Comparison of ENCODE assay signal across 28 cellular contexts in the genomic region with DNA sequence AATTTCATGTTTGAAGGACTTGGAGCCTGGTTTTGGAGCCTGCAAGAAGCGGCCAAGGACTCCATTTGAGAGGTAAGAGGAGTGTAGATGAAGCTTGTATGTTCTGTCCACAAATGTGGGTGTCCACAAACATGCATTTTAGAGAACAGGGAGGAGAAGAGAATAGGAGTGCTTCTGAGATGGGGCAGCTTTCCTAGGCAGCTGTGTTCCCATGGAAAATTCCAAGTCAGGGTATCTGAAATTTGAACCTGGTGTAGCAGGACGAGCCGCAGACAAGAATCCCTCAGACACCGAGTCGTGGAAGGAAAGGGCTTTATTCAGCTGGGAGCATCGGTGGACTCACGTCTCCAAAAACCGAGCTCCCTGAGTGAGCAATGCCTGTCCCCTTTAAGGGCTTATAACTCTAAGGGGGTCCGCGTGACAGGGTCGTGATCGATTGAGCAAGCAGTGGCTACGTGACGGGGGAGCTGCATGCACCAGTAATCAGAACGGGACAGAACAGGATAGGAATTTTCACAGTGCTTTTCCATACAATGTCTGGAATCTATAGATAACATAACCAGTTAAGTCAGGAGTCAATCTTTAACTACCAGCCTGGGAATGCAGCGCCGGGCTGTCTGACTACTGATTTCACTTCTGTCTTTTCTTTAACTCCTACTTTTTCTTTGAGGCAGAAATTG.
A peak's percentile ranks its signal among the peaks of the same experiment; 100 is the strongest.
DNase-seq lines count a peak whose midpoint lies in the region; ATAC-seq, FAIRE-seq and TF ChIP-seq lines count a peak whose summit lies in the region.
"Had no signal": no experiment of that assay in that cellular context is flagged by ENCODE, and none has a peak within 500 bp of the region (broad histone marks: within the 10 kb centered on the region; RNA-seq: fewer than 3 reads in every experiment).

No MANE protein-coding gene starts in this region.

- TF ChIP-seq CTCF in Calu3 (IDR thresholded peaks at IDR 0.05; ENCODE audit: unreplicated experiment) = no peak
- TF ChIP-seq CTCF in progenitor cell of endocrine pancreas (IDR thresholded peaks at IDR 0.05; ENCODE audit: unreplicated experiment) = no peak
- TF ChIP-seq CTCF in gastroesophageal sphincter (IDR thresholded peaks at IDR 0.05) = no peak

- TF ChIP-seq POLR2A in gastroesophageal sphincter (IDR thresholded peaks at IDR 0.05) = no peak

- H3K4me1 Mint-ChIP-seq in Calu3 (ENCODE audit: low read depth, unreplicated experiment) (peaks cover 57% of the 10 kb centered on the region), progenitor cell of endocrine pancreas (ENCODE audit: low read depth) (peaks cover 49% of the 10 kb centered on the region)
- H3K4me1 Mint-ChIP-seq in activated naive CD4-positive, alpha-beta T cell treated with anti-CD3 and anti-CD28 coated beads, Interleukin-2, amount 10 ng/mL, durations not matched to agents 7 days and 5 days = no peaks in the 10 kb centered on the region
- H3K4me1 Mint-ChIP-seq: activated naive CD8-positive, alpha-beta T cell treated with anti-CD3 and anti-CD28 coated beads for 36 hours had no signal

- peaks cover 11% of the 10 kb centered on the region for H3K36me3 Mint-ChIP-seq in Calu3 (ENCODE audit: insufficient read depth, unreplicated experiment)
- peaks cover 25% of the 10 kb centered on the region for H3K36me3 Mint-ChIP-seq in progenitor cell of endocrine pancreas (ENCODE audit: insufficient read depth)
- H3K36me3 Mint-ChIP-seq in activated naive CD4-positive, alpha-beta T cell treated with anti-CD3 and anti-CD28 coated beads, Interleukin-2, amount 10 ng/mL, durations not matched to agents 7 days and 5 days = no peaks in the 10 kb centered on the region
- H3K36me3 Mint-ChIP-seq: activated naive CD8-positive, alpha-beta T cell treated with anti-CD3 and anti-CD28 coated beads for 36 hours had no signal

- 69 to 72% methylated on average over 12 of the region's 17 CpGs for WGBS in gastroesophageal sphincter (ENCODE audit: low coverage in 1 of 2), 2 donors

- H3K27ac Mint-ChIP-seq in Calu3 (ENCODE audit: unreplicated experiment) (peak overlapping the region; percentile 71), progenitor cell of endocrine pancreas (peak overlapping the region; percentile 96)
- H3K27ac Mint-ChIP-seq in activated naive CD4-positive, alpha-beta T cell treated with anti-CD3 and anti-CD28 coated beads, Interleukin-2, amount 10 ng/mL, durations not matched to agents 7 days and 5 days = no peak overlapping the region
- H3K27ac Mint-ChIP-seq: activated naive CD8-positive, alpha-beta T cell treated with anti-CD3 and anti-CD28 coated beads for 36 hours had no signal

- no peak overlapping the region for H3K27ac ChIP-seq in gastroesophageal sphincter
- H3K27ac ChIP-seq: KMS-11, pancreas, right atrium auricular region had no signal

- CTCF ChIA-PET in Calu3 (lab: Charles Lee) = interaction anchor here (2.2 kb wide), 1 partner anchor 19 kb away, joined by 6 read pairs; no protein-coding TSS in a partner anchor
- CTCF ChIA-PET in activated naive CD4-positive, alpha-beta T cell treated with anti-CD3 and anti-CD28 coated beads, Interleukin-2, amount 10 ng/mL, durations not matched to agents 7 days and 5 days (lab: Charles Lee) = interaction anchor here (0.6 kb wide), 1 partner anchor 987 kb away, joined by 3 read pairs; no protein-coding TSS in a partner anchor

- FAIRE-seq in RCC 7860 (lab: Jason Lieb, UNC) = peak; percentile 89
- FAIRE-seq: GM12892, pancreas had no signal

- no peaks in the 10 kb centered on the region for H3K27me3 ChIP-seq in gastroesophageal sphincter
- H3K27me3 ChIP-seq: pancreas, right atrium auricular region had no signal

- peaks cover 5 to 28% (median 6%) of the 10 kb centered on the region in 3 donors for H3K4me1 ChIP-seq in gastroesophageal sphincter

- no TSS peak for BruUV-seq in Calu3 (replicated peaks; lab: Mats Ljungman, UMichigan)

- TF ChIP-seq EP300 in gastroesophageal sphincter (IDR thresholded peaks at IDR 0.05) = no peak

- peak; percentile 41 for DNase-seq in Calu3
- peak; percentile 86 for DNase-seq in RCC 7860 (ENCODE audit: low spot score)
- peak; percentile 29 for DNase-seq in kidney tubule cell (ENCODE audit: low spot score)
- peak; percentile 39 for DNase-seq in progenitor cell of endocrine pancreas (ENCODE audit: low spot score, unreplicated experiment)
- no peak for DNase-seq in activated naive CD4-positive, alpha-beta T cell treated with anti-CD3 and anti-CD28 coated beads, Interleukin-2, amount 10 ng/mL, durations not matched to agents 7 days and 5 days
- DNase-seq in NCI-H69 (lab: John Stamatoyannopoulos, UW) = no peak
- DNase-seq in H4 (ENCODE audit: low spot score) = no peak
- DNase-seq: activated effector memory CD4-positive, alpha-beta T cell treated with Interleukin-2 at 50 U/mL for 16 hours; activated naive CD8-positive, alpha-beta T cell treated with anti-CD3 and anti-CD28 coated beads for 36 hours; activated T-cell treated with anti-CD3 and anti-CD28 coated beads for 4 hours; aorta; C1 segment of cervical spinal cord; foreskin fibroblast; GOT3; hypothalamus; MM.1S; NCI-H2081 treated with DMSO at 0.1 percent for 48 hours; NCI-H82; pancreas; stimulated activated CD4-positive, alpha-beta T cell treated with anti-CD3 and anti-CD28 coated beads, Interleukin-12 subunit alpha, Interleukin-12 subunit beta, amount 100 ng/mL, for 4 hours; stimulated activated CD4-positive, alpha-beta T cell treated with anti-CD3 and anti-CD28 coated beads, Interleukin-4, amount 100 ng/mL, for 1 hour; T-helper 2 cell had no signal

- intact Hi-C loops in Calu3 (cut with micrococcal nuclease; ENCODE audit: unreplicated experiment) = no loop called here

- no peaks in the 10 kb centered on the region for H3K27me3 Mint-ChIP-seq in Calu3 (ENCODE audit: unreplicated experiment)
- H3K27me3 Mint-ChIP-seq in progenitor cell of endocrine pancreas = no peaks in the 10 kb centered on the region
- no peaks in the 10 kb centered on the region for H3K27me3 Mint-ChIP-seq in activated naive CD4-positive, alpha-beta T cell treated with anti-CD3 and anti-CD28 coated beads, Interleukin-2, amount 10 ng/mL, durations not matched to agents 7 days and 5 days

- no peaks in the 10 kb centered on the region for H3K9me3 ChIP-seq in gastroesophageal sphincter
- H3K9me3 ChIP-seq: pancreas, right atrium auricular region had no signal

- ATAC-seq in gastroesophageal sphincter = no peak
- ATAC-seq: esophagus mucosa, pancreas had no signal

- H3K4me3 Mint-ChIP-seq in Calu3 (ENCODE audit: low read depth, unreplicated experiment) = peak overlapping the region; percentile 59
- peak overlapping the region; percentile 54 for H3K4me3 Mint-ChIP-seq in progenitor cell of endocrine pancreas (ENCODE audit: low read depth)
- no peak overlapping the region for H3K4me3 Mint-ChIP-seq in activated naive CD4-positive, alpha-beta T cell treated with anti-CD3 and anti-CD28 coated beads, Interleukin-2, amount 10 ng/mL, durations not matched to agents 7 days and 5 days
- H3K4me3 Mint-ChIP-seq: activated naive CD8-positive, alpha-beta T cell treated with anti-CD3 and anti-CD28 coated beads for 36 hours; neural crest cell had no signal

- H3K36me3 ChIP-seq in gastroesophageal sphincter = no peaks in the 10 kb centered on the region
- H3K36me3 ChIP-seq: pancreas, right atrium auricular region had no signal

- H3K4me3 ChIP-seq in gastroesophageal sphincter = no peak overlapping the region
- H3K4me3 ChIP-seq: pancreas, right atrium auricular region had no signal

- H3K9me3 Mint-ChIP-seq in Calu3 (ENCODE audit: low read depth, unreplicated experiment) (peaks cover 2% of the 10 kb centered on the region), progenitor cell of endocrine pancreas (ENCODE audit: low read depth) (peaks cover 24% of the 10 kb centered on the region)
- H3K9me3 Mint-ChIP-seq in activated naive CD4-positive, alpha-beta T cell treated with anti-CD3 and anti-CD28 coated beads, Interleukin-2, amount 10 ng/mL, durations not matched to agents 7 days and 5 days = peaks cover 2% of the 10 kb centered on the region
- H3K9me3 Mint-ChIP-seq: activated naive CD8-positive, alpha-beta T cell treated with anti-CD3 and anti-CD28 coated beads for 36 hours; neural crest cell had no signal

Comparison
In these comparisons a context has a peak if more than half of its experiments do, and no peak if none do; other contexts are left out.
1. DNase-seq: peak in Calu3 (single experiment), RCC 7860 (single experiment), kidney tubule cell (single experiment) and progenitor cell of endocrine pancreas (single experiment); none in activated naive CD4-positive, alpha-beta T cell treated with anti-CD3 and anti-CD28 coated beads, Interleukin-2, amount 10 ng/mL, durations not matched to agents 7 days and 5 days (single experiment), NCI-H69 (single experiment) and H4 (single experiment).